In genomic region chr7:47777531-47778152, GRCh38 we compare ENCODE assay signal across 27 cellular contexts.
"Had no signal": no experiment of that assay in that cellular context is flagged by ENCODE, and none has a peak within 500 bp of the region (broad histone marks: within the 10 kb centered on the region; RNA-seq: fewer than 3 reads in every experiment).

No MANE protein-coding gene starts in this region.

- H3K4me1 ChIP-seq: esophagus squamous epithelium, lower lobe of right lung, upper lobe of right lung had no signal

- H3K27ac ChIP-seq: adrenal gland, ascending aorta, dorsolateral prefrontal cortex, esophagus squamous epithelium, heart left ventricle, lower lobe of right lung, sigmoid colon, thoracic aorta, upper lobe of right lung had no signal

- H3K4me3 ChIP-seq: adrenal gland, ascending aorta, dorsolateral prefrontal cortex, esophagus squamous epithelium, heart left ventricle, lower lobe of right lung, sigmoid colon, thoracic aorta, upper lobe of right lung had no signal

- DNase-seq: activated CD8-positive, alpha-beta memory T cell treated with anti-CD3 and anti-CD28 coated beads for 24 hours; activated CD8-positive, alpha-beta memory T cell treated with anti-CD3 and anti-CD28 coated beads, Interleukin-2, amount 50 U/mL, for 4 hours; activated naive CD4-positive, alpha-beta T cell; activated T-cell treated with anti-CD3 and anti-CD28 coated beads, Interleukin-2, amount 50 U/mL, for 24 hours; adrenal gland; dorsolateral prefrontal cortex; effector memory CD8-positive, alpha-beta T cell; esophagus squamous epithelium; heart left ventricle; lower lobe of right lung; naive thymus-derived CD4-positive, alpha-beta T cell; retina; sigmoid colon; stimulated activated CD4-positive, alpha-beta T cell treated with anti-CD3 and anti-CD28 coated beads, Interleukin-2, amount 100 ng/mL, for 48 hours; stimulated activated naive CD4-positive, alpha-beta T cell treated with Interleukin-2 at 50 U/mL for 16 hours; T1000; upper lobe of right lung had no signal

- H3K4me1 Mint-ChIP-seq: central memory CD8-positive, alpha-beta T cell; naive thymus-derived CD4-positive, alpha-beta T cell had no signal

- H3K4me3 Mint-ChIP-seq: activated naive CD8-positive, alpha-beta T cell; activated T-cell treated with anti-CD3 and anti-CD28 coated beads, Interleukin-2, amount 50 U/mL, for 24 hours; central memory CD8-positive, alpha-beta T cell; effector memory CD8-positive, alpha-beta T cell; naive thymus-derived CD4-positive, alpha-beta T cell; T-helper 1 cell treated with Interleukin-12 subunit alpha and Interleukin-12 subunit beta and Interleukin-4 antibody, amounts not matched to agents 30 μg/mL and 1 μg/mL, for 36 hours; WTC11 had no signal

- H3K9me3 Mint-ChIP-seq: activated T-cell treated with anti-CD3 and anti-CD28 coated beads, Interleukin-2, amount 50 U/mL, for 24 hours; activated T-helper 2 cell treated with anti-CD3 and anti-CD28 coated beads, Interferon-gamma antibody, Interleukin-2, Interleukin-4, amounts not matched to agents 10 μg/mL and 5 μg/mL and 100 μg/mL, durations not matched to agents 14 hours and 24 hours and 36 hours; central memory CD8-positive, alpha-beta T cell; T-helper 1 cell treated with Interleukin-12 subunit alpha and Interleukin-12 subunit beta and Interleukin-4 antibody, amounts not matched to agents 30 μg/mL and 1 μg/mL, for 36 hours had no signal

- H3K36me3 ChIP-seq: adrenal gland, ascending aorta, esophagus squamous epithelium, heart left ventricle, lower lobe of right lung, sigmoid colon, thoracic aorta, upper lobe of right lung had no signal

- H3K27me3 ChIP-seq: adrenal gland, ascending aorta, dorsolateral prefrontal cortex, heart left ventricle, sigmoid colon, upper lobe of right lung had no signal

- H3K27me3 Mint-ChIP-seq: activated naive CD8-positive, alpha-beta T cell; progenitor cell of endocrine pancreas had no signal

- H3K9me3 ChIP-seq: adrenal gland, ascending aorta, esophagus squamous epithelium, lower lobe of right lung, sigmoid colon, thoracic aorta, upper lobe of right lung had no signal

- H3K27ac Mint-ChIP-seq: activated naive CD8-positive, alpha-beta T cell; activated T-cell treated with anti-CD3 and anti-CD28 coated beads, Interleukin-2, amount 50 U/mL, for 24 hours; activated T-helper 2 cell treated with anti-CD3 and anti-CD28 coated beads, Interferon-gamma antibody, Interleukin-2, Interleukin-4, amounts not matched to agents 10 μg/mL and 5 μg/mL and 100 μg/mL, durations not matched to agents 14 hours and 24 hours and 36 hours; effector memory CD8-positive, alpha-beta T cell; naive thymus-derived CD4-positive, alpha-beta T cell; T-helper 1 cell treated with Interleukin-12 subunit alpha and Interleukin-12 subunit beta and Interleukin-4 antibody, amounts not matched to agents 30 μg/mL and 1 μg/mL, for 36 hours; WTC11 had no signal

- H3K36me3 Mint-ChIP-seq: activated naive CD8-positive, alpha-beta T cell; naive thymus-derived CD4-positive, alpha-beta T cell had no signal

- FAIRE-seq: colon, endothelial cell of umbilical vein had no signal
